ENCODE assay signal across 14 cellular contexts in the genomic region with DNA sequence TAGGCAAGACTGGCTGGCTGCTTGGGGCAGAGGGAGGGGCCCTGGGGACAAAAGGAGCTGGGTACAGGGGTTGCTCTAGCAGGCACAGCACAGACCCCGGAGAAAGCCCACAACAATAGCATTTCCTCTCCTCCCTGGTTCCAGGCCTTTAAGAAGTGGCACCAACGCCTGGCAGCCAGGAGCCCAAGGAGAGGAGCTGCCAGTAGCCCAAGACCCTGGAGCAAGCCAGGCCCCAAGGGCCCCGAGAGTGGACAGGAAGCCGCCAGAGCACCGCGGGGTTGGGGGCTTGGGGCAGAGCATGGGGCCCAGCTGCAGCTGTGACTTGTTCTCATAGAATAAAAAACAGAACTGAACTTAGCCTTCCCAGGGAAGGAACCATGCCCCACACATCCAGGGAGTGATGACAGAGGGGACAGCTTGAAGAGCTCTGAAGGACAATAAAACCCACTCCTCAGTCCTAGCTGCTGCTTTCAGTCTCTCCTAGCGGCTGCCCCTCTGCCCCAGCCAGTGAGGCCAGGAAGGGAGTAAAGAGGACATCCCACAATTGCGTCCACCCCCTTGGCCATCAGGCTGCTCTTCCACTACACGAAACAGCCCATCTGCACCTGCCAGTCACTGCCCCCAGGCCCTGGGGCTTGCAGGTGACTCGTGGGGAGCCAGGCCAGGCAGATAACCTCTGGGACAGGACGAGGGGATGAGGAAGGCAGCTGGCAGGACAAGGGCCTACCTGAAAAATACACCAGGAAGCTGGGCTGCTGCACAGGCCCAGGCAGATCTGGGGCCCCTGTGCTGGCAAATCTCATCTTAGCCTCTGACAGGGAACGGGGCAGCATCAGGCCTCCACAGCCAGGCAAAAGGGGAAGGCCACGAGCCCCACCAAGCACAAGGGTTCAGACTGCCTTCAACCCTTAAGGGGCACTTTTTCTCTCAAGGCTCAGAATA. TPM values are rescaled to one million over a fixed set of nuclear protein-coding genes. Genes with fewer than 3 reads are reported as not detected.
DNase-seq lines count a peak whose midpoint lies in the region; ATAC-seq and TF ChIP-seq lines count a peak whose summit lies in the region.
"Had no signal": no experiment of that assay in that cellular context is flagged by ENCODE, and none has a peak within 500 bp of the region (broad histone marks: within the 10 kb centered on the region; RNA-seq: fewer than 3 reads in every experiment).

No MANE protein-coding gene starts in this region.

- H3K9me3 ChIP-seq in prostate gland (no peaks in the 10 kb centered on the region), aorta (ENCODE audit: control insufficient read depth, low read length) (no peaks in the 10 kb centered on the region)

- H3K27ac ChIP-seq in prostate gland (peak overlapping the region; percentile 84 to 86), aorta (ENCODE audit: low read depth in 1 of 2, low read length in 2 of 2) (peak overlapping the region in 1 of 2 donors; percentile 48)

- ATAC-seq in Right ventricle myocardium inferior (no peak), left cardiac atrium (no peak), left ventricle myocardium superior (no peak), aorta (ENCODE audit: low FRiP score) (no peak)
- ATAC-seq: naive thymus-derived CD4-positive, alpha-beta T cell had no signal

- WGBS in prostate gland = 66% methylated on average over 13 of the region's 13 CpGs
- 64 to 71% methylated on average over 13 of the region's 13 CpGs for WGBS in aorta, 2 donors

- H3K4me3 ChIP-seq in prostate gland (no peak overlapping the region), aorta (ENCODE audit: low read length in 2 of 2) (no peak overlapping the region)

- no peak for TF ChIP-seq POLR2A in prostate gland (IDR thresholded peaks at IDR 0.05)

- in situ Hi-C loops in G401 (cut with HindIII; ENCODE audit: low sequenced_read_pairs) = no loop called here

- H3K27me3 ChIP-seq in prostate gland (replicated peaks; ENCODE audit: insufficient read depth) = no peaks in the 10 kb centered on the region
- H3K27me3 ChIP-seq in aorta (ENCODE audit: control insufficient read depth in 1 of 2, insufficient read depth in 2 of 2, low read length in 1 of 2) = no peaks in the 10 kb centered on the region

- DNase-seq in Right ventricle myocardium inferior (ENCODE audit: missing footprints) = peak; percentile 66
- DNase-seq in left cardiac atrium = no peak
- peak; percentile 35 for DNase-seq in left ventricle myocardium superior
- no peak for DNase-seq in prostate gland (ENCODE audit: low spot score)
- peak; percentile 56 to 63 for DNase-seq in aorta
- no peak for DNase-seq in G401 (ENCODE audit: low spot score)
- no peak for DNase-seq in dedifferentiated amniotic fluid mesenchymal stem cell (ENCODE audit: extremely low spot score)
- DNase-seq in EL = no peak
- DNase-seq: cerebellar nuclear complex; head of caudate nucleus; naive thymus-derived CD4-positive, alpha-beta T cell; NCI-H2029; stimulated activated CD4-positive, alpha-beta T cell treated with anti-CD3 and anti-CD28 coated beads, Interleukin-4, amount 100 ng/mL, for 4 hours had no signal

- H3K4me1 ChIP-seq in prostate gland (replicated peaks) = peaks cover 8% of the 10 kb centered on the region
- H3K4me1 ChIP-seq in aorta (ENCODE audit: control insufficient read depth in 1 of 2, insufficient read depth in 2 of 2, low read length in 2 of 2) = no peaks in the 10 kb centered on the region

- no peak for TF ChIP-seq CTCF in prostate gland (IDR thresholded peaks at IDR 0.05)

- intact Hi-C loops in Right ventricle myocardium inferior (cut with DNase I) = loop anchor here (2.0 to 5.0 kb wide), 2 partner anchors 15 to 93 kb away; a partner anchor contains a TSS
- intact Hi-C loops in left cardiac atrium (cut with DNase I) = loop anchor here in 1 of 2 donors (2.0 kb wide), 1 partner anchor 15 kb away; a partner anchor contains a TSS
- intact Hi-C loops in left ventricle myocardium superior (cut with micrococcal nuclease) = no loop called here
- intact Hi-C loops in prostate gland (cut with DNase I) = loop anchor here (5.0 kb wide), 1 partner anchor 52 kb away; a partner anchor contains a TSS
- intact Hi-C loops in aorta (cut with DNase I) = loop anchor here (2.0 to 5.0 kb wide), 3 partner anchors 15 to 107 kb away; a partner anchor contains a TSS

- H3K36me3 ChIP-seq in prostate gland (peaks cover 0 to 8% of the 10 kb centered on the region in 2 donors), aorta (ENCODE audit: control insufficient read depth in 1 of 2, insufficient read depth in 2 of 2, low read length in 1 of 2) (peaks cover 0 to 5% of the 10 kb centered on the region in 2 donors)

RNA-seq across cellular contexts. Expression of a gene that starts 16.4 kb away (rescaled TPM):
- total RNA-seq in Right ventricle myocardium inferior = 34.1 TPM
- total RNA-seq in left cardiac atrium = 10 to 100 TPM; 40.1 to 64.3 TPM
- 37.9 TPM for total RNA-seq in left ventricle myocardium superior
- total RNA-seq in prostate gland = 10 to 100 TPM; 27.6 to 75.0 TPM
- 10 to 100 TPM; 32.1 to 53.0 TPM for total RNA-seq in aorta
- polyA plus RNA-seq in aorta = 10 to 100 TPM in 1 of 2 donors, 1 to 10 TPM in 1; 4.6 to 22.0 TPM
- 26.3 and 34.4 TPM in 2 replicates for total RNA-seq in G401 (2014; rRNA removed; shearing (Covaris generic))

RNA-seq across cellular contexts. Expression of a gene that starts 16.6 kb away (rescaled TPM):
- 15.7 TPM for total RNA-seq in Right ventricle myocardium inferior
- total RNA-seq in left cardiac atrium = 10 to 100 TPM; 32.1 to 49.0 TPM
- total RNA-seq in left ventricle myocardium superior = 15.4 TPM
- total RNA-seq in prostate gland = 10 to 100 TPM; 13.4 to 45.0 TPM
- 10 to 100 TPM; 25.8 to 37.5 TPM for total RNA-seq in aorta
- polyA plus RNA-seq in aorta = 10 to 100 TPM in 1 of 2 donors, 1 to 10 TPM in 1; 3.9 to 15.5 TPM
- total RNA-seq in G401 (2014; rRNA removed; shearing (Covaris generic)) = 1.8 and 6.8 TPM in 2 replicates

RNA-seq across cellular contexts. Expression of a gene that starts 27.4 kb away (rescaled TPM):
- total RNA-seq in Right ventricle myocardium inferior = 5.0 TPM
- 1 to 10 TPM; 1.2 to 1.3 TPM for total RNA-seq in left cardiac atrium
- total RNA-seq in left ventricle myocardium superior = 2.1 TPM
- total RNA-seq in prostate gland = 1 to 10 TPM in 1 of 2 donors, not detected in 1; 10.0 TPM
- total RNA-seq in aorta = 1 to 10 TPM; 1.3 to 3.6 TPM
- polyA plus RNA-seq in aorta = 1 to 10 TPM in 1 of 2 donors, under 1 TPM in 1; 0.75 to 2.3 TPM
- not detected in 2 replicates for total RNA-seq in G401 (2014; rRNA removed; shearing (Covaris generic))

RNA-seq across cellular contexts. Expression of a gene that starts 53.5 kb away (rescaled TPM):
- total RNA-seq in Right ventricle myocardium inferior = 18.3 TPM
- 10 to 100 TPM; 25.4 to 25.7 TPM for total RNA-seq in left cardiac atrium
- total RNA-seq in left ventricle myocardium superior = 13.4 TPM
- 100 to 1,000 TPM; 114 to 123 TPM for total RNA-seq in prostate gland
- total RNA-seq in aorta = 10 to 100 TPM; 33.4 to 40.3 TPM
- 10 to 100 TPM; 22.2 to 61.2 TPM for polyA plus RNA-seq in aorta
- total RNA-seq in G401 (2014; rRNA removed; shearing (Covaris generic)) = 97.2 and 147 TPM in 2 replicates

RNA-seq across cellular contexts. Expression of a gene that starts 58.2 kb away (rescaled TPM):
- 8.2 TPM for total RNA-seq in Right ventricle myocardium inferior
- over 10,000 TPM; 22,081 to 58,150 TPM for total RNA-seq in left cardiac atrium
- 5.5 TPM for total RNA-seq in left ventricle myocardium superior
- total RNA-seq in prostate gland = 1 to 10 TPM in 1 of 2 donors, not detected in 1; 1.3 TPM
- under 1 TPM in 1 of 2 donors, not detected in 1; 0.48 TPM for total RNA-seq in aorta
- 1 to 10 TPM in 1 of 2 donors, under 1 TPM in 1; 0.23 to 5.5 TPM for polyA plus RNA-seq in aorta
- not detected in 2 replicates for total RNA-seq in G401 (2014; rRNA removed; shearing (Covaris generic))
- total RNA-seq: naive thymus-derived CD4-positive, alpha-beta T cell had no signal
- polyA plus RNA-seq: AG04450; naive thymus-derived CD4-positive, alpha-beta T cell had no signal

Comparison
In these comparisons a context has a peak if more than half of its experiments do, and no peak if none do; other contexts are left out.
1. DNase-seq: peak in Right ventricle myocardium inferior (single experiment), left ventricle myocardium superior (single experiment) and aorta (2 of 2); none in left cardiac atrium (single experiment), prostate gland (single experiment), G401 (single experiment), dedifferentiated amniotic fluid mesenchymal stem cell (single experiment) and EL (single experiment).